In the genomic region with DNA sequence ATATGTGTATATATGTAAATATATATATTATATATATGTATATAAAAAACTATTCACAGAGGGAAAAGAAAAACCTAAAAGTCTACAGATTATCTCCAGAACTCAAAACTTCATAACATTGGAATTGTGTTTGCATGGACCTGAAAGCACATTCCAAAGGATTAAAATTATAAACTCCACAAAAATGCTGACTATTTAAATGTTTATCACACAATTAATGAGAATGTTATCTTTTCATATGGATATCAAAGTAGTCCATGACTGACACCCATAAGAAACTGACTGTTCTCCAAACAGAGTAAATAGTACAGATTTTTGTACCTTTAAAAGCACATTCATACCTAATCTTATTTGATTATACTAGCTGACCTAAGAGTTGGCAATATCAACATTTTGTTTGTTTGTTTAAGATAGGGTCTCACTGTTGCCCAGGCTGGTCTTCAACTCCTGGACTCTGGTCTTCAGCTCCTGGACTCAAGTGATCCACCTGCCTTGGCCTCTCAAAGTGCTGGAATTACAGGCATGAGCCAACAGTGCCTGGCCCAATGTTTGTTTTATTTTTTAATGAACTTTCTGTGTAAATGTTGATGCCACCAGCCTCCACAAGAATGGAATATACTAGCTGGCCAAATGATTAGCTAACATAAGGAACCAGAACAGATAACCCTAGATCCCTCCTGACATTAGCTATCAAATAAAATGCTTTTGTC, we compare ENCODE assay signal across 3 cellular contexts.
TF ChIP-seq lines count a peak whose summit lies in the region.

No MANE protein-coding gene starts in this region.

TF ChIP-seq in A549, 52 proteins besides CTCF, POLR2A, EP300 and RAD21:
- TF ChIP-seq NR3C1 (IDR thresholded peaks at IDR 0.05) (no peak), MAFK (IDR thresholded peaks at IDR 0.05; ENCODE audit: partially characterized antibody) (peak; percentile 26)

TF ChIP-seq in K562, 482 proteins besides CTCF, POLR2A, EP300 and RAD21:
- TF ChIP-seq TEAD4 (IDR thresholded peaks at IDR 0.05; ENCODE audit: low read length) (no peak), TEAD4 (CRISPR knock-in tag; IDR thresholded peaks at IDR 0.05; ENCODE audit: borderline replicate concordance) (no peak), ZNF316 (IDR thresholded peaks at IDR 0.05) (peak; percentile 80), ZNF41 (CRISPR knock-in tag; conservative IDR thresholded peaks at IDR 0.05) (no peak), ELF1 (tag; IDR thresholded peaks at IDR 0.05) (no peak), C11orf30 (IDR thresholded peaks at IDR 0.05; ENCODE audit: low read depth) (peak; percentile 62), FOXJ2 (tag; IDR thresholded peaks at IDR 0.05) (no peak), ZNF445 (CRISPR knock-in tag; IDR thresholded peaks at IDR 0.05; ENCODE audit: low read depth) (no peak), MAFF (IDR thresholded peaks at IDR 0.05; ENCODE audit: low read length) (peak; percentile 34; the same call in 1 of the 2 replicates), ZNF274 (IDR thresholded peaks at IDR 0.05; ENCODE audit: borderline replicate concordance, low read depth, low read length) (no peak), ARID1B (IDR thresholded peaks at IDR 0.05) (no peak), RBM34 (IDR thresholded peaks at IDR 0.05; ENCODE audit: borderline replicate concordance, insufficient read depth, low read length) (no peak), TOE1 (IDR thresholded peaks at IDR 0.05; ENCODE audit: borderline replicate concordance) (no peak), TOE1 (CRISPR knock-in tag; IDR thresholded peaks at IDR 0.05; ENCODE audit: borderline replicate concordance, low read depth) (no peak), SMARCB1 (IDR thresholded peaks at IDR 0.05; ENCODE audit: insufficient read length, low read depth) (no peak), STAG1 (CRISPR knock-in tag; IDR thresholded peaks at IDR 0.05; ENCODE audit: borderline replicate concordance) (no peak), BDP1 (IDR thresholded peaks at IDR 0.05; ENCODE audit: insufficient read depth, insufficient read length) (no peak), ZBTB8A (IDR thresholded peaks at IDR 0.05; ENCODE audit: partially characterized antibody) (no peak), FOXA3 (CRISPR knock-in tag; conservative IDR thresholded peaks at IDR 0.05 in 1 of 2, IDR thresholded peaks at IDR 0.05 in 1 of 2) (no peak), ZNF224 (CRISPR knock-in tag; IDR thresholded peaks at IDR 0.05) (no peak)
- TF ChIP-seq, protein P1, sequence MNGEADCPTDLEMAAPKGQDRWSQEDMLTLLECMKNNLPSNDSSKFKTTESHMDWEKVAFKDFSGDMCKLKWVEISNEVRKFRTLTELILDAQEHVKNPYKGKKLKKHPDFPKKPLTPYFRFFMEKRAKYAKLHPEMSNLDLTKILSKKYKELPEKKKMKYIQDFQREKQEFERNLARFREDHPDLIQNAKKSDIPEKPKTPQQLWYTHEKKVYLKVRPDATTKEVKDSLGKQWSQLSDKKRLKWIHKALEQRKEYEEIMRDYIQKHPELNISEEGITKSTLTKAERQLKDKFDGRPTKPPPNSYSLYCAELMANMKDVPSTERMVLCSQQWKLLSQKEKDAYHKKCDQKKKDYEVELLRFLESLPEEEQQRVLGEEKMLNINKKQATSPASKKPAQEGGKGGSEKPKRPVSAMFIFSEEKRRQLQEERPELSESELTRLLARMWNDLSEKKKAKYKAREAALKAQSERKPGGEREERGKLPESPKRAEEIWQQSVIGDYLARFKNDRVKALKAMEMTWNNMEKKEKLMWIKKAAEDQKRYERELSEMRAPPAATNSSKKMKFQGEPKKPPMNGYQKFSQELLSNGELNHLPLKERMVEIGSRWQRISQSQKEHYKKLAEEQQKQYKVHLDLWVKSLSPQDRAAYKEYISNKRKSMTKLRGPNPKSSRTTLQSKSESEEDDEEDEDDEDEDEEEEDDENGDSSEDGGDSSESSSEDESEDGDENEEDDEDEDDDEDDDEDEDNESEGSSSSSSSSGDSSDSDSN (IDR thresholded peaks at IDR 0.05; ENCODE audit: borderline replicate concordance in 1 of 2, low read depth in 2 of 2, low read length in 2 of 2) = no peak
- TF ChIP-seq, protein P2, sequence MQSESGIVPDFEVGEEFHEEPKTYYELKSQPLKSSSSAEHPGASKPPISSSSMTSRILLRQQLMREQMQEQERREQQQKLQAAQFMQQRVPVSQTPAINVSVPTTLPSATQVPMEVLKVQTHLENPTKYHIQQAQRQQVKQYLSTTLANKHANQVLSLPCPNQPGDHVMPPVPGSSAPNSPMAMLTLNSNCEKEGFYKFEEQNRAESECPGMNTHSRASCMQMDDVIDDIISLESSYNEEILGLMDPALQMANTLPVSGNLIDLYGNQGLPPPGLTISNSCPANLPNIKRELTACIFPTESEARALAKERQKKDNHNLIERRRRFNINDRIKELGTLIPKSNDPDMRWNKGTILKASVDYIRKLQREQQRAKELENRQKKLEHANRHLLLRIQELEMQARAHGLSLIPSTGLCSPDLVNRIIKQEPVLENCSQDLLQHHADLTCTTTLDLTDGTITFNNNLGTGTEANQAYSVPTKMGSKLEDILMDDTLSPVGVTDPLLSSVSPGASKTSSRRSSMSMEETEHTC (IDR thresholded peaks at IDR 0.05) = no peak
- TF ChIP-seq, protein P3, sequence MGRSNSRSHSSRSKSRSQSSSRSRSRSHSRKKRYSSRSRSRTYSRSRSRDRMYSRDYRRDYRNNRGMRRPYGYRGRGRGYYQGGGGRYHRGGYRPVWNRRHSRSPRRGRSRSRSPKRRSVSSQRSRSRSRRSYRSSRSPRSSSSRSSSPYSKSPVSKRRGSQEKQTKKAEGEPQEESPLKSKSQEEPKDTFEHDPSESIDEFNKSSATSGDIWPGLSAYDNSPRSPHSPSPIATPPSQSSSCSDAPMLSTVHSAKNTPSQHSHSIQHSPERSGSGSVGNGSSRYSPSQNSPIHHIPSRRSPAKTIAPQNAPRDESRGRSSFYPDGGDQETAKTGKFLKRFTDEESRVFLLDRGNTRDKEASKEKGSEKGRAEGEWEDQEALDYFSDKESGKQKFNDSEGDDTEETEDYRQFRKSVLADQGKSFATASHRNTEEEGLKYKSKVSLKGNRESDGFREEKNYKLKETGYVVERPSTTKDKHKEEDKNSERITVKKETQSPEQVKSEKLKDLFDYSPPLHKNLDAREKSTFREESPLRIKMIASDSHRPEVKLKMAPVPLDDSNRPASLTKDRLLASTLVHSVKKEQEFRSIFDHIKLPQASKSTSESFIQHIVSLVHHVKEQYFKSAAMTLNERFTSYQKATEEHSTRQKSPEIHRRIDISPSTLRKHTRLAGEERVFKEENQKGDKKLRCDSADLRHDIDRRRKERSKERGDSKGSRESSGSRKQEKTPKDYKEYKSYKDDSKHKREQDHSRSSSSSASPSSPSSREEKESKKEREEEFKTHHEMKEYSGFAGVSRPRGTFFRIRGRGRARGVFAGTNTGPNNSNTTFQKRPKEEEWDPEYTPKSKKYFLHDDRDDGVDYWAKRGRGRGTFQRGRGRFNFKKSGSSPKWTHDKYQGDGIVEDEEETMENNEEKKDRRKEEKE (IDR thresholded peaks at IDR 0.05; ENCODE audit: borderline replicate concordance in 1 of 2, control insufficient read depth in 1 of 2, low read depth in 2 of 2, low read length in 1 of 2) = no peak
TF ChIP-seq in K562: peak in this region for 3.

TF ChIP-seq in HepG2, 621 proteins besides CTCF, POLR2A, EP300 and RAD21:
- TF ChIP-seq BRD4 (CRISPR knock-in tag; IDR thresholded peaks at IDR 0.05) (no peak), MAFF (IDR thresholded peaks at IDR 0.05; ENCODE audit: low read depth, low read length) (peak; percentile 41; the same call in 1 of the 2 replicates), MAFK (conservative IDR thresholded peaks at IDR 0.05 in 1 of 2, IDR thresholded peaks at IDR 0.05 in 1 of 2; ENCODE audit: low read length in 2 of 2) (peak; percentile 53 to 63), ZNF382 (CRISPR knock-in tag; IDR thresholded peaks at IDR 0.05; ENCODE audit: borderline replicate concordance) (no peak)
